In genomic region chr7:143334244-143334643, GRCh38 we compare ENCODE assay signal across 1 cellular context.
TF ChIP-seq lines count a peak whose summit lies in the region.

No MANE protein-coding gene starts in this region.

TF ChIP-seq in endothelial cell of umbilical vein, 7 proteins besides CTCF, POLR2A, EP300 and RAD21:
- no peak for TF ChIP-seq MYC (IDR thresholded peaks at IDR 0.05; ENCODE audit: low read depth, low read length)
- TF ChIP-seq EZH2 (IDR thresholded peaks at IDR 0.05; ENCODE audit: borderline replicate concordance, low read depth, low read length, severe bottlenecking) = no peak
- TF ChIP-seq GATA2 (IDR thresholded peaks at IDR 0.05; ENCODE audit: insufficient read depth, insufficient read length, low read depth, low read length) = no peak
- TF ChIP-seq JUN (IDR thresholded peaks at IDR 0.05; ENCODE audit: borderline replicate concordance, insufficient read depth, insufficient read length, low read depth) = no peak
- TF ChIP-seq FOS (IDR thresholded peaks at IDR 0.05; ENCODE audit: borderline replicate concordance, insufficient read depth, low read length) = peak; percentile 14
- no peak for TF ChIP-seq MAX (IDR thresholded peaks at IDR 0.05; ENCODE audit: insufficient read depth, insufficient read length)
- TF ChIP-seq POLR2AphosphoS5 (IDR thresholded peaks at IDR 0.05; ENCODE audit: insufficient read depth, low read depth, low read length) = no peak
